10 cellular contexts compared by ENCODE assay signal in the genomic region with DNA sequence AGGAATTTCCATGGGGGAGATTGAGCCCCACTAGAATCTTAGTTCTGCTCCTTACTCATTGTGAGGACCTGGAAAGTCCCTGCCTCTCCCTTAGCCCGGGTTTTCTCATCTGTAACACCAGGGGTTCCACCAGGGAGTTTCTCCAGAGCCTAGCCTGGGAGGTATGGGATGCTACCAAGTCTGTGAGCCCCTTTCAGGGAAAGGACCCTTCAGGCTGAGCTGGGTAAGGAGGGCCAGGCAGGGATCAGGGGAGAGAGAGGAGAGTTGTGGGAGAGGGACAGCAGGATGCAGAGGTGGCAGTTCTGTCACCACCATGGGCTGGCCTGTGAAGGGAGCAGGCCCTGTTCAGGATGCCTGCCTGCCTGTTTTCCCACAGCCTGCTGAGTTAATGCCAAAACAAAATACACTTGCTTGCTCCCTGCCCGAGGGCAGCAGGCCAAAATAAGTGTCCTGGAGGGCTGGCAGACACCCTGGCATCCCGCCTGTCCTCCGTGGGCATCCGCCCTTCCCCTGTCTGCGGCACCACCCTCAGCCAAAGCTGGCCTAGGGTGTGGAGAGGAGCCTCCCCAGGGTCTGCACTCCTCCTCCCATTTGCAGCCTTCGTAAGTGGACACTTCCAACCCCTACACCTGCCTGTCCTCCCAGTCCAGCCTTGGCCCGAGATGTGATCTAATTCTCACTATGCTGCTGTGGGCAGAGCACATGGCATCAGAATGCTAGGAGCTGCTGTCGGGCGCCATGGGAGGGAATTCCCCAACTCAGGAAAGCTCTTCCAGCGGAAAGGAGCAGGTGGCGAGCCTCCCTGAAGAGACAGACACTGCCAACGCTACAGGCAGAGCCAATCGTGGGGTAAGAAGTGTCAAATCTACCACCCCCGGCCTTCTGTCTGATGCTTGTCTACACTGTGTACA. TPM values are rescaled to one million over a fixed set of nuclear protein-coding genes. Genes with fewer than 3 reads are reported as not detected.
A peak's percentile ranks its signal among the peaks of the same experiment; 100 is the strongest.
DNase-seq lines count a peak whose midpoint lies in the region; ATAC-seq and TF ChIP-seq lines count a peak whose summit lies in the region.
"Had no signal": no experiment of that assay in that cellular context is flagged by ENCODE, and none has a peak within 500 bp of the region (broad histone marks: within the 10 kb centered on the region; RNA-seq: fewer than 3 reads in every experiment).

No MANE protein-coding gene starts in this region.

- no peak overlapping the region for H3K4me3 Mint-ChIP-seq in activated CD8-positive, alpha-beta T cell treated with anti-CD3 and anti-CD28 coated beads for 36 hours

- CTCF ChIA-PET in activated CD8-positive, alpha-beta T cell treated with anti-CD3 and anti-CD28 coated beads for 36 hours (lab: Charles Lee): no interaction called here

- H3K4me3 ChIP-seq in rectal smooth muscle tissue (ENCODE audit: low read length): no peak overlapping the region

- H3K27ac ChIP-seq in rectal smooth muscle tissue (ENCODE audit: low read depth, low read length): peak overlapping the region; percentile 51

- H3K9ac ChIP-seq in rectal smooth muscle tissue (ENCODE audit: low read length): no peak overlapping the region

- H3K36me3 ChIP-seq in rectal smooth muscle tissue (ENCODE audit: control insufficient read depth, insufficient read depth, low read length): no peaks in the 10 kb centered on the region

- H3K27ac Mint-ChIP-seq in activated CD8-positive, alpha-beta T cell treated with anti-CD3 and anti-CD28 coated beads for 36 hours: no peak overlapping the region

- ATAC-seq in GM18505 (IDR thresholded peaks at IDR 0.05; ENCODE audit: unreplicated experiment) (no peak), esophagus mucosa (no peak), GM21360 (IDR thresholded peaks at IDR 0.05; ENCODE audit: unreplicated experiment) (no peak)
- ATAC-seq in activated CD8-positive, alpha-beta T cell treated with anti-CD3 and anti-CD28 coated beads for 36 hours: no peak

- intact Hi-C loops in head of caudate nucleus (cut with DNase I): loop anchor here (10.0 kb wide), 2 partner anchors 223 to 313 kb away; no protein-coding TSS in a partner anchor
- intact Hi-C loops in activated CD8-positive, alpha-beta T cell treated with anti-CD3 and anti-CD28 coated beads for 36 hours (cut with micrococcal nuclease): no loop called here

- peaks cover 23% of the 10 kb centered on the region for H3K4me1 Mint-ChIP-seq in activated CD8-positive, alpha-beta T cell treated with anti-CD3 and anti-CD28 coated beads for 36 hours (ENCODE audit: low read depth)

- DNase-seq in NCI-H446 (lab: John Stamatoyannopoulos, UW): peak; percentile 60 to 81
- DNase-seq in head of caudate nucleus: peak in 40 of 42 donors; percentile 16 to 92 (median 60)
- DNase-seq in activated CD8-positive, alpha-beta T cell treated with anti-CD3 and anti-CD28 coated beads for 36 hours: no peak
- DNase-seq in NCI-H1436 (lab: John Stamatoyannopoulos, UW): no peak
- DNase-seq: activated CD4-positive, alpha-beta T cell treated with anti-CD3 and anti-CD28 coated beads for 48 hours; NCI-H510A treated with DMSO at 0.1 percent for 48 hours had no signal

- no peaks in the 10 kb centered on the region for H3K36me3 Mint-ChIP-seq in activated CD8-positive, alpha-beta T cell treated with anti-CD3 and anti-CD28 coated beads for 36 hours (ENCODE audit: low read depth)

- H3K9me3 Mint-ChIP-seq in activated CD8-positive, alpha-beta T cell treated with anti-CD3 and anti-CD28 coated beads for 36 hours: no peaks in the 10 kb centered on the region

- peak; percentile 25 for TF ChIP-seq POLR2A in GM18505 (IDR thresholded peaks at IDR 0.05; ENCODE audit: borderline replicate concordance, extremely low read depth, insufficient read depth, insufficient read length)

- no peaks in the 10 kb centered on the region for H3K27me3 ChIP-seq in rectal smooth muscle tissue (ENCODE audit: control insufficient read depth, insufficient read depth, low read length)

- POLR2A ChIA-PET in activated CD8-positive, alpha-beta T cell treated with anti-CD3 and anti-CD28 coated beads for 36 hours (lab: Charles Lee): interaction anchor here (0.7 kb wide), 1 partner anchor 64 kb away, joined by 3 read pairs; no protein-coding TSS in a partner anchor

- H3K4me1 ChIP-seq in rectal smooth muscle tissue (ENCODE audit: control insufficient read depth, insufficient read depth, low read length): peaks cover 14% of the 10 kb centered on the region

- H3K27me3 Mint-ChIP-seq in activated CD8-positive, alpha-beta T cell treated with anti-CD3 and anti-CD28 coated beads for 36 hours: no peaks in the 10 kb centered on the region

- no peak for TF ChIP-seq CTCF in activated CD8-positive, alpha-beta T cell treated with anti-CD3 and anti-CD28 coated beads for 36 hours (IDR thresholded peaks at IDR 0.05)

RNA-seq across cellular contexts. Expression of a gene that starts 5.9 kb away (rescaled TPM):
- 10 to 100 TPM; 23.6 to 24.8 TPM for total RNA-seq in activated CD8-positive, alpha-beta T cell treated with anti-CD3 and anti-CD28 coated beads for 36 hours
- 7.3 TPM for total RNA-seq in esophagus mucosa

Comparison
In these comparisons a context has a peak if more than half of its experiments do, and no peak if none do; other contexts are left out.
1. DNase-seq: peak in NCI-H446 (2 of 2) and head of caudate nucleus (40 of 42); none in activated CD8-positive, alpha-beta T cell treated with anti-CD3 and anti-CD28 coated beads for 36 hours (single experiment) and NCI-H1436 (single experiment).